ENCODE assay signal across 9 cellular contexts in the genomic region with DNA sequence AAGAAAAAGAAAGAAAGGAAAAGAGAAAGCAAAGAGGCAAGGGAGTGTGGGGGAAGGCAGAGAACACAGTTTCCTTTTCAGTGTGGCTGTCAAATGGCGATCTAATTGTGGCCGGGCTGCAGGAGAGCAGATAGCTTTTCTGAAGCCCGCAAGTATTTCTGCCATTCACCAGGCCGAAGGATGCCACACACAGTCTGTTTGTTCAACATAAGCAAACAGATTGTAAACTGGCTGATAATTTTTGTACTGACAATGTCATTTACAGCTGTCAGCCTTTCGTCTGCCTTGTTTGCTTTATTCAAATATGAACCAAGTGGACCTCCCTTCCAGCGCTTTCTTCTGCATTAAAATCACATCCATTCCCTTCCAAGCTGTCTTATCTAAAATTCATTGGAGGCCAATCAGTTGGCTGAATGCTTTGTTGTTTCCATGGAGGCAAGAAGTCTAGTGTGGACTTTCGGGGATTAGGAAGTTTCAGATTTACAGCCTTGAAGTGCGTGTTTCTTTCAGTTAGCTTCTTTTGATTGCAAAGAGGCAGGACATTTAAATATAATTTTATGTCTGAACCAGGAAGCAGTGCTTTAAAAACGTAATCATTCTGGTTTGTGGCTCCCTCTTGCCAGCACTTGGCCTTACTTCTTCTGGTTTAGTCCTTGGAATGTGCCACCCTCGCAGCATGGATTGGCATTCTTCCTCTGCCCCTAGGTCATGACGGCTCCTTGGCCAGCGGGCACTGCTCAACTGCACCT.
DNase-seq lines count a peak whose midpoint lies in the region; ATAC-seq and TF ChIP-seq lines count a peak whose summit lies in the region.
"Had no signal": no experiment of that assay in that cellular context is flagged by ENCODE, and none has a peak within 500 bp of the region (broad histone marks: within the 10 kb centered on the region; RNA-seq: fewer than 3 reads in every experiment).

No MANE protein-coding gene starts in this region.

- no TSS peak for BruUV-seq in Caco-2 (replicated peaks; lab: Mats Ljungman, UMichigan)

- POLR2A ChIA-PET in Caco-2 (lab: Charles Lee) = interaction anchor here (1.3 to 1.7 kb wide), 4 partner anchors 86 to 278 kb away, joined by 3 to 17 read pairs (median 7); a partner anchor contains a TSS

- H3K27me3 Mint-ChIP-seq in Caco-2 (ENCODE audit: insufficient read depth, unreplicated experiment) (no peaks in the 10 kb centered on the region), nephron progenitor cell (ENCODE audit: low read depth, poor library complexity) (peaks cover 3% of the 10 kb centered on the region)
- H3K27me3 Mint-ChIP-seq in effector memory CD8-positive, alpha-beta T cell = no peaks in the 10 kb centered on the region

- H3K36me3 Mint-ChIP-seq in Caco-2 (ENCODE audit: insufficient read depth, unreplicated experiment) (no peaks in the 10 kb centered on the region), nephron progenitor cell (ENCODE audit: low read depth) (no peaks in the 10 kb centered on the region)
- no peaks in the 10 kb centered on the region for H3K36me3 Mint-ChIP-seq in effector memory CD8-positive, alpha-beta T cell (ENCODE audit: insufficient read depth)

- DNase-seq in Caco-2 (peak; percentile 53 to 60), NCI-H1417 treated with DMSO at 0.1 percent for 48 hours (lab: John Stamatoyannopoulos, UW) (peak; percentile 49), choroid plexus epithelial cell (ENCODE audit: low read depth) (peak; percentile 10), nephron progenitor cell (no peak), HPDE6-E6E7 (ENCODE audit: extremely low spot score) (no peak), KG1 (lab: John Stamatoyannopoulos, UW) (no peak)
- DNase-seq in effector memory CD8-positive, alpha-beta T cell = no peak
- DNase-seq: activated CD4-positive, alpha-beta T cell treated with anti-CD3 and anti-CD28 coated beads for 1 hour had no signal

- peak overlapping the region; percentile 39 for H3K27ac Mint-ChIP-seq in Caco-2 (ENCODE audit: unreplicated experiment)
- H3K27ac Mint-ChIP-seq in nephron progenitor cell = peak overlapping the region; percentile 52
- H3K27ac Mint-ChIP-seq in effector memory CD8-positive, alpha-beta T cell = no peak overlapping the region

- CTCF ChIA-PET in Caco-2 (lab: Charles Lee) = interaction anchor here (0.5 to 1.5 kb wide), 5 partner anchors 15 to 1022 kb away, joined by 3 to 6 read pairs (median 4); a partner anchor contains a TSS

- H3K4me1 ChIP-seq in Caco-2 = peaks cover 15% of the 10 kb centered on the region

- H3K4me1 Mint-ChIP-seq in Caco-2 (ENCODE audit: low read depth, unreplicated experiment) (peaks cover 37% of the 10 kb centered on the region), nephron progenitor cell (peaks cover 34% of the 10 kb centered on the region)
- no peaks in the 10 kb centered on the region for H3K4me1 Mint-ChIP-seq in effector memory CD8-positive, alpha-beta T cell (ENCODE audit: low read depth in 2 of 2)

- H3K4me3 Mint-ChIP-seq in Caco-2 (ENCODE audit: unreplicated experiment) (peak overlapping the region; percentile 72), nephron progenitor cell (peak overlapping the region; percentile 76)
- no peak overlapping the region for H3K4me3 Mint-ChIP-seq in effector memory CD8-positive, alpha-beta T cell

- no peaks in the 10 kb centered on the region for H3K27me3 ChIP-seq in Caco-2 (replicated peaks; ENCODE audit: control insufficient read depth, insufficient read depth, low read length)

- no peaks in the 10 kb centered on the region for H3K36me3 ChIP-seq in Caco-2 (ENCODE audit: control insufficient read depth, insufficient read depth, low read length)

- TF ChIP-seq CTCF in Caco-2 (IDR thresholded peaks at IDR 0.05; ENCODE audit: insufficient read depth in 1 of 2, low read depth in 1 of 2, low read length in 1 of 2, severe bottlenecking in 1 of 2, unreplicated experiment in 1 of 2) (no peak), choroid plexus epithelial cell (conservative IDR thresholded peaks at IDR 0.05; ENCODE audit: low read depth, low read length) (no peak), nephron progenitor cell (IDR thresholded peaks at IDR 0.05) (no peak)

- peaks cover 8% of the 10 kb centered on the region for H3K9me3 Mint-ChIP-seq in Caco-2 (ENCODE audit: unreplicated experiment)
- H3K9me3 Mint-ChIP-seq in nephron progenitor cell = no peaks in the 10 kb centered on the region
- peaks cover 2 to 15% of the 10 kb centered on the region in 2 donors for H3K9me3 Mint-ChIP-seq in effector memory CD8-positive, alpha-beta T cell

- H3K9me3 ChIP-seq in Caco-2 = no peaks in the 10 kb centered on the region

- no peak for ATAC-seq in effector memory CD8-positive, alpha-beta T cell (replicated peaks)
- ATAC-seq in HG02678 (IDR thresholded peaks at IDR 0.05; ENCODE audit: unreplicated experiment) = no peak

- intact Hi-C loops in Caco-2 (cut with micrococcal nuclease; ENCODE audit: unreplicated experiment) = loop anchor here (1.0 to 5.0 kb wide), 7 partner anchors 7 to 133 kb away; no protein-coding TSS in a partner anchor

- H3K4me3 ChIP-seq in Caco-2 (ENCODE audit: low read depth, low read length) (peak overlapping the region; percentile 24), choroid plexus epithelial cell (ENCODE audit: low read depth, low read length) (peak overlapping the region; percentile 42)

Comparison
In these comparisons a context has a peak if more than half of its experiments do, and no peak if none do; other contexts are left out.
1. DNase-seq: peak in Caco-2 (2 of 2), NCI-H1417 treated with DMSO at 0.1 percent for 48 hours (single experiment) and choroid plexus epithelial cell (single experiment); none in nephron progenitor cell (single experiment), effector memory CD8-positive, alpha-beta T cell (0 of 3), HPDE6-E6E7 (single experiment) and KG1 (single experiment).
2. H3K27ac Mint-ChIP-seq: peak in Caco-2 (single experiment) and nephron progenitor cell (single experiment); none in effector memory CD8-positive, alpha-beta T cell (0 of 2).
3. H3K4me3 Mint-ChIP-seq: peak in Caco-2 (single experiment) and nephron progenitor cell (single experiment); none in effector memory CD8-positive, alpha-beta T cell (0 of 2).